Comparison of ENCODE assay signal across 1 cellular context in genomic region chr2:57549642-57550102, GRCh38.
TF ChIP-seq lines count a peak whose summit lies in the region.

No MANE protein-coding gene starts in this region.

TF ChIP-seq in SK-N-SH treated with all-trans-retinoic acid at 6 μM for 48 hours, 23 proteins besides CTCF, POLR2A, EP300 and RAD21 (continued from another document):
- TF ChIP-seq CSRNP3 (CRISPR knock-in tag; IDR thresholded peaks at IDR 0.05) (no peak), OSR1 (CRISPR knock-in tag; IDR thresholded peaks at IDR 0.05) (no peak), ZNF8 (CRISPR knock-in tag; IDR thresholded peaks at IDR 0.05) (no peak)
